35 cellular contexts compared by ENCODE assay signal in genomic region chr11:120020486-120020885, GRCh38.
"Had no signal": no experiment of that assay in that cellular context is flagged by ENCODE, and none has a peak within 500 bp of the region (broad histone marks: within the 10 kb centered on the region; RNA-seq: fewer than 3 reads in every experiment).

No MANE protein-coding gene starts in this region.

- DNase-seq: Karpas-422, Kasumi-1, MG63, MM.1S, MV-4-11, NCI-H1048, NCI-H1092, NCI-H1092 treated with DMSO at 0.1 percent for 48 hours, NCI-H1105, NCI-H1105 treated with DMSO at 0.1 percent for 48 hours, NCI-H1417, NCI-H1417 treated with DMSO at 0.1 percent for 48 hours, NCI-H1436, NCI-H1436 treated with DMSO at 0.1 percent for 48 hours, NCI-H146, NCI-H1694, NCI-H1694 treated with DMSO at 0.1 percent for 48 hours, NCI-H187, NCI-H187 treated with DMSO at 0.1 percent for 48 hours, NCI-H1930, NCI-H2029, NCI-H2029 treated with DMSO at 0.1 percent for 48 hours, NCI-H2081, NCI-H2081 treated with DMSO at 0.1 percent for 48 hours, NCI-H2107, NCI-H2171, NCI-H2171 treated with DMSO at 0.1 percent for 48 hours, NCI-H2227 treated with DMSO at 0.1 percent for 48 hours, NCI-H226, NCI-H345, NCI-H446, NCI-H446 treated with DMSO at 0.1 percent for 48 hours, NCI-H510A, NCI-H510A treated with DMSO at 0.1 percent for 48 hours had no signal

- H3K27ac ChIP-seq: KMS-11 had no signal

- H3K4me3 ChIP-seq: MG63 had no signal

- H3K4me2 ChIP-seq: KMS-11 had no signal

- H3K9ac ChIP-seq: KMS-11 had no signal

- H3K36me3 ChIP-seq: MG63 had no signal

- H3K9me3 ChIP-seq: MG63 had no signal
